8 cellular contexts compared by ENCODE assay signal in the genomic region with DNA sequence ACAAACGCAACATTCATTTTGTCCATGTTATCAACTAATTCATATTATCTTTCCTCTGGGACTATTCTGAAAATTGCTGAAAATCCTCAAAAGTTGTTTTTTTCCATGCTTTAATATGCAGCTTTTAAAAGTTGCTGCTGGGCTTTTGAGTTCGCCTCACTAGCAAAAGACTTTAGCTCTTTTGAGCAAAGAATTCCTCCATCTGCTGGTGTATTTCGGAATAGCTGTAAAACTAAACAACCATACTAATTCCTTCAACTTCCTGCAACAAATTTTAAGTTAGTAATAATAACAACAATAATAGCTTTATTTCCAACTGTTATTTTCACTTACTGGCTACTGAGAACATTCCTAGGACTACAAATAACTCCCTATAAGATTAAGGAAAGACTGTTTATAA. TPM values are rescaled to one million over a fixed set of nuclear protein-coding genes. Genes with fewer than 3 reads are reported as not detected.
A peak's percentile ranks its signal among the peaks of the same experiment; 100 is the strongest.
DNase-seq lines count a peak whose midpoint lies in the region; ATAC-seq and TF ChIP-seq lines count a peak whose summit lies in the region.

No MANE protein-coding gene starts in this region.

- no peak overlapping the region for H3K27ac ChIP-seq in prostate gland

- ATAC-seq in GM21737 (IDR thresholded peaks at IDR 0.05; ENCODE audit: unreplicated experiment), result no peak
- ATAC-seq in GM18861 (IDR thresholded peaks at IDR 0.05; ENCODE audit: unreplicated experiment), result no peak

- 60% methylated on average over 3 of the region's 3 CpGs for WGBS in prostate gland

- H3K4me3 ChIP-seq in GM12864 (ENCODE audit: low read depth, low read length), result no peak overlapping the region
- H3K4me3 ChIP-seq in epithelial cell of esophagus (ENCODE audit: low read length), result no peak overlapping the region
- no peak overlapping the region for H3K4me3 ChIP-seq in prostate gland

- TF ChIP-seq CTCF in GM12864 (IDR thresholded peaks at IDR 0.05; ENCODE audit: low read depth, low read length, missing control alignments) (peak; percentile 2), epithelial cell of esophagus (IDR thresholded peaks at IDR 0.05; ENCODE audit: insufficient read depth, low read depth, low read length, missing control alignments) (peak; percentile 53), prostate gland (IDR thresholded peaks at IDR 0.05) (peak in 3 of 4 experiments; percentile 25 to 41 (median 34))

- DNase-seq in GM12864 (ENCODE audit: low read depth) (no peak), NCI-H2171 treated with DMSO at 0.1 percent for 48 hours (lab: John Stamatoyannopoulos, UW) (peak; percentile 28), epithelial cell of esophagus (ENCODE audit: low read depth) (peak; percentile 50), prostate gland (ENCODE audit: low spot score) (no peak), iPS-NIHi7 (ENCODE audit: extremely low spot score) (no peak)
- no peak for DNase-seq in stimulated activated CD4-positive, alpha-beta T cell treated with anti-CD3 and anti-CD28 coated beads, Interleukin-4, amount 100 ng/mL, for 4 hours

- H3K36me3 ChIP-seq in prostate gland, result no peaks in the 10 kb centered on the region

- TF ChIP-seq POLR2A in prostate gland (IDR thresholded peaks at IDR 0.05), result no peak

- no peaks in the 10 kb centered on the region for H3K9me3 ChIP-seq in prostate gland

- H3K27me3 ChIP-seq in prostate gland (replicated peaks; ENCODE audit: insufficient read depth), result no peaks in the 10 kb centered on the region

- no peaks in the 10 kb centered on the region for H3K4me1 ChIP-seq in prostate gland (replicated peaks)

- intact Hi-C loops in prostate gland (cut with DNase I), result no loop called here

RNA-seq across cellular contexts. Expression of a gene that starts 14.2 kb away (rescaled TPM):
- total RNA-seq in prostate gland, result 10 to 100 TPM; 21.0 to 83.7 TPM

Comparison
In these comparisons a context has a peak if more than half of its experiments do, and no peak if none do; other contexts are left out.
1. DNase-seq: peak in NCI-H2171 treated with DMSO at 0.1 percent for 48 hours (single experiment) and epithelial cell of esophagus (single experiment); none in GM12864 (single experiment), prostate gland (single experiment), iPS-NIHi7 (single experiment) and stimulated activated CD4-positive, alpha-beta T cell treated with anti-CD3 and anti-CD28 coated beads, Interleukin-4, amount 100 ng/mL, for 4 hours (0 of 2).
2. CTCF ChIP-seq: peak in every context shown above with its lines; median percentile 53 in epithelial cell of esophagus; 34 in prostate gland; 2 in GM12864.